In genomic region chr2:50402654-50402960, GRCh38 we compare ENCODE assay signal across 12 cellular contexts.
DNase-seq lines count a peak whose midpoint lies in the region; ATAC-seq and TF ChIP-seq lines count a peak whose summit lies in the region.
"Had no signal": no experiment of that assay in that cellular context is flagged by ENCODE, and none has a peak within 500 bp of the region (broad histone marks: within the 10 kb centered on the region; RNA-seq: fewer than 3 reads in every experiment).

No MANE protein-coding gene starts in this region.

- POLR2A ChIA-PET in activated CD4-positive, alpha-beta T cell treated with anti-CD3 and anti-CD28 coated beads for 36 hours (lab: Charles Lee) = no interaction called here

- H3K4me3 Mint-ChIP-seq in type B pancreatic cell = no peak overlapping the region
- H3K4me3 Mint-ChIP-seq in activated CD4-positive, alpha-beta T cell treated with anti-CD3 and anti-CD28 coated beads for 36 hours = no peak overlapping the region
- H3K4me3 Mint-ChIP-seq: activated naive CD8-positive, alpha-beta T cell treated with anti-CD3 and anti-CD28 coated beads, Interleukin-2, amount 10 ng/mL, durations not matched to agents 7 days and 5 days had no signal

- DNase-seq in NCI-H748 (lab: John Stamatoyannopoulos, UW; ENCODE audit: unreplicated experiment) (peak; percentile 56), NCI-H748 treated with DMSO at 0.1 percent for 48 hours (lab: John Stamatoyannopoulos, UW) (no peak), NCI-H1417 treated with DMSO at 0.1 percent for 48 hours (lab: John Stamatoyannopoulos, UW) (peak; percentile 82), type B pancreatic cell (ENCODE audit: extremely low spot score, unreplicated experiment) (no peak), AG20443 (ENCODE audit: low spot score) (no peak)
- no peak for DNase-seq in activated effector memory CD4-positive, alpha-beta T cell treated with anti-CD3 and anti-CD28 coated beads, Interleukin-2, amount 50 U/mL, for 16 hours
- DNase-seq in activated CD4-positive, alpha-beta T cell treated with anti-CD3 and anti-CD28 coated beads for 36 hours = no peak
- DNase-seq: 8988T; activated naive CD8-positive, alpha-beta T cell treated with anti-CD3 and anti-CD28 coated beads, Interleukin-2, amount 10 ng/mL, durations not matched to agents 7 days and 5 days; activated T-cell treated with anti-CD3 and anti-CD28 coated beads for 4 hours; effector CD8-positive, alpha-beta T cell had no signal

- no peaks in the 10 kb centered on the region for H3K9me3 Mint-ChIP-seq in type B pancreatic cell
- no peaks in the 10 kb centered on the region for H3K9me3 Mint-ChIP-seq in activated CD4-positive, alpha-beta T cell treated with anti-CD3 and anti-CD28 coated beads for 36 hours (ENCODE audit: low read depth)
- H3K9me3 Mint-ChIP-seq: activated naive CD8-positive, alpha-beta T cell treated with anti-CD3 and anti-CD28 coated beads, Interleukin-2, amount 10 ng/mL, durations not matched to agents 7 days and 5 days had no signal

- peak; percentile 23 for TF ChIP-seq CTCF in type B pancreatic cell (conservative IDR thresholded peaks at IDR 0.05)

- CTCF ChIA-PET in activated CD4-positive, alpha-beta T cell treated with anti-CD3 and anti-CD28 coated beads for 36 hours (lab: Charles Lee) = interaction anchor here (0.6 to 1.5 kb wide), 11 partner anchors 11 to 1457 kb away, joined by 3 to 8 read pairs (median 3); no protein-coding TSS in a partner anchor

- H3K27me3 Mint-ChIP-seq in type B pancreatic cell = peaks cover 3% of the 10 kb centered on the region
- H3K27me3 Mint-ChIP-seq in activated CD4-positive, alpha-beta T cell treated with anti-CD3 and anti-CD28 coated beads for 36 hours = no peaks in the 10 kb centered on the region

- H3K36me3 Mint-ChIP-seq in type B pancreatic cell = no peaks in the 10 kb centered on the region
- H3K36me3 Mint-ChIP-seq in activated CD4-positive, alpha-beta T cell treated with anti-CD3 and anti-CD28 coated beads for 36 hours (ENCODE audit: low read depth) = no peaks in the 10 kb centered on the region
- H3K36me3 Mint-ChIP-seq: activated naive CD8-positive, alpha-beta T cell treated with anti-CD3 and anti-CD28 coated beads, Interleukin-2, amount 10 ng/mL, durations not matched to agents 7 days and 5 days had no signal

- no peak overlapping the region for H3K27ac Mint-ChIP-seq in type B pancreatic cell
- no peak overlapping the region for H3K27ac Mint-ChIP-seq in activated CD4-positive, alpha-beta T cell treated with anti-CD3 and anti-CD28 coated beads for 36 hours
- H3K27ac Mint-ChIP-seq: activated naive CD8-positive, alpha-beta T cell treated with anti-CD3 and anti-CD28 coated beads, Interleukin-2, amount 10 ng/mL, durations not matched to agents 7 days and 5 days had no signal

- peak; percentile 14 for ATAC-seq in HG02678 (IDR thresholded peaks at IDR 0.05; ENCODE audit: unreplicated experiment)
- no peak for ATAC-seq in activated CD4-positive, alpha-beta T cell treated with anti-CD3 and anti-CD28 coated beads for 36 hours

- intact Hi-C loops in activated CD4-positive, alpha-beta T cell treated with anti-CD3 and anti-CD28 coated beads for 36 hours (cut with DNase I, micrococcal nuclease) = loop anchor here in 1 of 2 experiments (1.0 to 5.0 kb wide), 4 partner anchors 715 to 1802 kb away; no protein-coding TSS in a partner anchor

- H3K4me1 Mint-ChIP-seq in type B pancreatic cell (ENCODE audit: unreplicated experiment) = peaks cover 8% of the 10 kb centered on the region
- no peaks in the 10 kb centered on the region for H3K4me1 Mint-ChIP-seq in activated CD4-positive, alpha-beta T cell treated with anti-CD3 and anti-CD28 coated beads for 36 hours
- H3K4me1 Mint-ChIP-seq: activated naive CD8-positive, alpha-beta T cell treated with anti-CD3 and anti-CD28 coated beads, Interleukin-2, amount 10 ng/mL, durations not matched to agents 7 days and 5 days had no signal

Comparison
In these comparisons a context has a peak if more than half of its experiments do, and no peak if none do; other contexts are left out.
1. DNase-seq: peak in NCI-H748 (single experiment) and NCI-H1417 treated with DMSO at 0.1 percent for 48 hours (single experiment); none in NCI-H748 treated with DMSO at 0.1 percent for 48 hours (single experiment), type B pancreatic cell (single experiment), activated effector memory CD4-positive, alpha-beta T cell treated with anti-CD3 and anti-CD28 coated beads, Interleukin-2, amount 50 U/mL, for 16 hours (single experiment), activated CD4-positive, alpha-beta T cell treated with anti-CD3 and anti-CD28 coated beads for 36 hours (single experiment) and AG20443 (single experiment).